16 cellular contexts compared by ENCODE assay signal in genomic region chr6:123547216-123547978, GRCh38.
"Had no signal": no experiment of that assay in that cellular context is flagged by ENCODE, and none has a peak within 500 bp of the region (broad histone marks: within the 10 kb centered on the region; RNA-seq: fewer than 3 reads in every experiment).

No MANE protein-coding gene starts in this region.

- H3K9me3 ChIP-seq: colonic mucosa, right atrium auricular region had no signal

- DNase-seq: colonic mucosa; dermis blood vessel endothelial cell; effector CD4-positive, alpha-beta T cell; endodermal cell; foreskin melanocyte; glutamatergic neuron; kidney glomerular epithelial cell; mammary epithelial cell; naive thymus-derived CD4-positive, alpha-beta T cell; nephron progenitor cell; small intestine; stimulated activated CD4-positive, alpha-beta T cell treated with anti-CD3 and anti-CD28 coated beads, Interleukin-12 subunit alpha, Interleukin-12 subunit beta, amount 100 ng/mL, for 4 hours; stimulated activated naive CD4-positive, alpha-beta T cell treated with Interleukin-2 at 50 U/mL for 16 hours; trophoblast cell had no signal

- H3K4me3 ChIP-seq: colonic mucosa, right atrium auricular region had no signal

- ATAC-seq: left lobe of liver; naive thymus-derived CD4-positive, alpha-beta T cell had no signal

- H3K27ac ChIP-seq: colonic mucosa, right atrium auricular region had no signal

- H3K4me1 ChIP-seq: colonic mucosa had no signal

- H3K36me3 ChIP-seq: colonic mucosa, right atrium auricular region had no signal

- H3K27me3 ChIP-seq: colonic mucosa, right atrium auricular region had no signal

- FAIRE-seq: small intestine had no signal
